2 cellular contexts compared by ENCODE assay signal in genomic region chr5:74145904-74146303, GRCh38.
TF ChIP-seq lines count a peak whose summit lies in the region.

No MANE protein-coding gene starts in this region.

TF ChIP-seq in IMR-90, 13 proteins besides CTCF, POLR2A, EP300 and RAD21:
- TF ChIP-seq BHLHE40 (IDR thresholded peaks at IDR 0.05; ENCODE audit: low read depth, low read length), result no peak
- TF ChIP-seq USF2 (IDR thresholded peaks at IDR 0.05; ENCODE audit: low read depth, low read length), result no peak
- no peak for TF ChIP-seq RFX5 (IDR thresholded peaks at IDR 0.05; ENCODE audit: low read depth, low read length)
- TF ChIP-seq SMC3 (IDR thresholded peaks at IDR 0.05; ENCODE audit: low read depth, low read length), result no peak
- TF ChIP-seq MXI1 (IDR thresholded peaks at IDR 0.05; ENCODE audit: borderline replicate concordance, low read depth, low read length), result no peak
- no peak for TF ChIP-seq MAFK (IDR thresholded peaks at IDR 0.05; ENCODE audit: low read depth, low read length)
- no peak for TF ChIP-seq ELK1 (IDR thresholded peaks at IDR 0.05; ENCODE audit: borderline replicate concordance, low read depth, low read length)
- TF ChIP-seq CEBPB (IDR thresholded peaks at IDR 0.05; ENCODE audit: low read depth, low read length), result no peak
- TF ChIP-seq NFE2L2 (IDR thresholded peaks at IDR 0.05; ENCODE audit: low read depth, low read length), result no peak
- TF ChIP-seq MAZ (IDR thresholded peaks at IDR 0.05; ENCODE audit: borderline replicate concordance, low read depth, low read length), result no peak
- no peak for TF ChIP-seq FOS (IDR thresholded peaks at IDR 0.05; ENCODE audit: low read depth, low read length)
- no peak for TF ChIP-seq RCOR1 (IDR thresholded peaks at IDR 0.05; ENCODE audit: insufficient replicate concordance, low read length)
- TF ChIP-seq CHD1 (IDR thresholded peaks at IDR 0.05; ENCODE audit: low read depth, low read length), result no peak

TF ChIP-seq in H1, 55 proteins besides CTCF, POLR2A, EP300 and RAD21:
- no peak for TF ChIP-seq RFX5 (IDR thresholded peaks at IDR 0.05; ENCODE audit: borderline replicate concordance, low read depth, low read length)
- no peak for TF ChIP-seq JUND (IDR thresholded peaks at IDR 0.05; ENCODE audit: low read length)
- TF ChIP-seq BACH1 (IDR thresholded peaks at IDR 0.05; ENCODE audit: low read length), result no peak
- TF ChIP-seq TBP (IDR thresholded peaks at IDR 0.05; ENCODE audit: low read depth, low read length), result no peak
- TF ChIP-seq TEAD4 (IDR thresholded peaks at IDR 0.05; ENCODE audit: low read depth, low read length), result no peak
- TF ChIP-seq CEBPB (IDR thresholded peaks at IDR 0.05; ENCODE audit: low read depth, low read length), result 0 out of 2 replicates have a peak, but pooled peaks have one; percentile 41
- no peak for TF ChIP-seq KDM4A (IDR thresholded peaks at IDR 0.05; ENCODE audit: low read depth, low read length, severe bottlenecking)
- TF ChIP-seq POLR2AphosphoS5 (IDR thresholded peaks at IDR 0.05; ENCODE audit: low read depth, low read length), result no peak
TF ChIP-seq in H1: peak in this region for 1.
